10 cellular contexts compared by ENCODE assay signal in genomic region chr3:31196881-31197364, GRCh38.
DNase-seq lines count a peak whose midpoint lies in the region; ATAC-seq and TF ChIP-seq lines count a peak whose summit lies in the region.
"Had no signal": no experiment of that assay in that cellular context is flagged by ENCODE, and none has a peak within 500 bp of the region (broad histone marks: within the 10 kb centered on the region; RNA-seq: fewer than 3 reads in every experiment).

No MANE protein-coding gene starts in this region.

- H3K9me3 ChIP-seq in HUES64 (ENCODE audit: insufficient read depth, low read depth, low read length): no peaks in the 10 kb centered on the region
- H3K9me3 ChIP-seq in tibial nerve: no peaks in the 10 kb centered on the region
- no peaks in the 10 kb centered on the region for H3K9me3 ChIP-seq in naive thymus-derived CD4-positive, alpha-beta T cell (ENCODE audit: control insufficient read depth in 2 of 3, low read length in 3 of 3)

- no peak overlapping the region for H3K27ac Mint-ChIP-seq in naive thymus-derived CD4-positive, alpha-beta T cell
- H3K27ac Mint-ChIP-seq: effector memory CD8-positive, alpha-beta T cell had no signal

- no peak overlapping the region for H3K4me3 Mint-ChIP-seq in naive thymus-derived CD4-positive, alpha-beta T cell
- H3K4me3 Mint-ChIP-seq: effector memory CD8-positive, alpha-beta T cell had no signal

- DNase-seq in dedifferentiated amniotic fluid mesenchymal stem cell (ENCODE audit: extremely low spot score) (peak; percentile 92), iPS-NIHi7 (ENCODE audit: extremely low spot score) (peak; percentile 18), tibial nerve (ENCODE audit: low spot score in 2 of 2) (peak; percentile 37 to 70), activated gamma-delta T cell (lab: John Stamatoyannopoulos, UW) (no peak), left colon (no peak)
- DNase-seq in naive thymus-derived CD4-positive, alpha-beta T cell: no peak
- DNase-seq: effector memory CD8-positive, alpha-beta T cell; NCI-H69 had no signal

- H3K4me3 ChIP-seq in HUES64 (ENCODE audit: low read length) (no peak overlapping the region), tibial nerve (no peak overlapping the region)
- H3K4me3 ChIP-seq in naive thymus-derived CD4-positive, alpha-beta T cell (ENCODE audit: low read length): no peak overlapping the region

- WGBS in HUES64: 68% methylated on average over 4 of the region's 7 CpGs
- 29 to 30% methylated on average over 7 of the region's 7 CpGs for WGBS in tibial nerve, 2 donors

- TF ChIP-seq CTCF in tibial nerve (IDR thresholded peaks at IDR 0.05): no peak

- H3K27ac ChIP-seq in HUES64 (ENCODE audit: low read depth, low read length) (peak overlapping the region; percentile 27; the same call in 1 of the 2 replicates), tibial nerve (peak overlapping the region in 2 of 4 donors; percentile 12 to 46)
- no peak overlapping the region for H3K27ac ChIP-seq in naive thymus-derived CD4-positive, alpha-beta T cell (ENCODE audit: low read depth, low read length)

- POLR2A ChIA-PET in naive thymus-derived CD4-positive, alpha-beta T cell (lab: Charles Lee): interaction anchor here (0.7 kb wide), 2 partner anchors 8 to 339 kb away, joined by 3 to 6 read pairs; no protein-coding TSS in a partner anchor

- peak in 1 of 2 donors; percentile 54 for TF ChIP-seq EP300 in tibial nerve (IDR thresholded peaks at IDR 0.05)

- H3K27me3 Mint-ChIP-seq in naive thymus-derived CD4-positive, alpha-beta T cell: no peaks in the 10 kb centered on the region
- H3K27me3 Mint-ChIP-seq: effector memory CD8-positive, alpha-beta T cell had no signal

- H3K4me1 ChIP-seq in HUES64 (ENCODE audit: insufficient read depth, low read length): peaks cover 18% of the 10 kb centered on the region
- H3K4me1 ChIP-seq in tibial nerve: peaks cover 0 to 30% (median 7%) of the 10 kb centered on the region in 4 donors
- H3K4me1 ChIP-seq in naive thymus-derived CD4-positive, alpha-beta T cell (ENCODE audit: control insufficient read depth in 2 of 2, insufficient read depth in 2 of 2, low read length in 2 of 2): no peaks in the 10 kb centered on the region

- TF ChIP-seq POLR2A in tibial nerve (IDR thresholded peaks at IDR 0.05): no peak

- H3K36me3 ChIP-seq in HUES64 (ENCODE audit: insufficient read depth, low read length): no peaks in the 10 kb centered on the region
- H3K36me3 ChIP-seq in tibial nerve: no peaks in the 10 kb centered on the region
- no peaks in the 10 kb centered on the region for H3K36me3 ChIP-seq in naive thymus-derived CD4-positive, alpha-beta T cell (ENCODE audit: control insufficient read depth in 2 of 3, insufficient read depth in 3 of 3, low read length in 3 of 3)

- intact Hi-C loops in naive thymus-derived CD4-positive, alpha-beta T cell (cut with micrococcal nuclease): no loop called here
- intact Hi-C loops in left colon (cut with DNase I, micrococcal nuclease): no loop called here

- no peak overlapping the region for H3K9ac ChIP-seq in HUES64 (ENCODE audit: low read depth, low read length)

- peaks cover 0 to 19% (median 0%) of the 10 kb centered on the region in 11 donors for H3K9me3 Mint-ChIP-seq in naive thymus-derived CD4-positive, alpha-beta T cell
- H3K9me3 Mint-ChIP-seq: effector memory CD8-positive, alpha-beta T cell had no signal

- H3K27me3 ChIP-seq in HUES64 (ENCODE audit: insufficient read depth, low read length) (no peaks in the 10 kb centered on the region), tibial nerve (no peaks in the 10 kb centered on the region)
- no peaks in the 10 kb centered on the region for H3K27me3 ChIP-seq in naive thymus-derived CD4-positive, alpha-beta T cell (ENCODE audit: control insufficient read depth in 2 of 2, insufficient read depth in 2 of 2, low read length in 2 of 2)

- ATAC-seq in naive thymus-derived CD4-positive, alpha-beta T cell: no peak
- ATAC-seq in GM19023 (IDR thresholded peaks at IDR 0.05; ENCODE audit: unreplicated experiment) (no peak), left colon (no peak)
- ATAC-seq: effector memory CD8-positive, alpha-beta T cell had no signal

- H3K36me3 Mint-ChIP-seq in naive thymus-derived CD4-positive, alpha-beta T cell: peaks cover 0 to 12% (median 4%) of the 10 kb centered on the region in 5 donors

- peaks cover 0 to 20% (median 9%) of the 10 kb centered on the region in 7 donors for H3K4me1 Mint-ChIP-seq in naive thymus-derived CD4-positive, alpha-beta T cell

- CTCF ChIA-PET in naive thymus-derived CD4-positive, alpha-beta T cell (lab: Charles Lee): no interaction called here

Comparison
In these comparisons a context has a peak if more than half of its experiments do, and no peak if none do; other contexts are left out.
1. DNase-seq: peak in dedifferentiated amniotic fluid mesenchymal stem cell (single experiment), iPS-NIHi7 (single experiment) and tibial nerve (2 of 2); none in activated gamma-delta T cell (single experiment), naive thymus-derived CD4-positive, alpha-beta T cell (0 of 9) and left colon (0 of 2).